Comparison of ENCODE assay signal across 25 cellular contexts in the genomic region with DNA sequence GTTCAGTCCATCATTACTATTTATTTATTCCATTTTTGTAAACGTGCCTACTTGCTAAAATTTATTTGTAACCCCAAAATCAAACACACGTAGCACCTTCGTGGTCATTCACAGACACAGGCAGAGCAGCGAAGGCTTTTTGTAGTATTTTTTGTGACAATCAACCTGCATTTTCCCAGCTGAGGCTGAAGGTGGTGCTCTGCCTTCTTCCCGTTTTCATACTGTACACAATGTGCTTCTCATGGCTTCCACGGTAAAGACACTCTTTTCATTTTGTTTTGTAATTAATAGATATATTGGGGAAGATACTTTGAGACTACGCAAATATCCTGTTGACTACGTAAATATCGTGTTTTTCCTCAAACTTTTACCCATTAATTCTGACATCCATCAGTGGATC. TPM values are rescaled to one million over a fixed set of nuclear protein-coding genes. Genes with fewer than 3 reads are reported as not detected.
DNase-seq lines count a peak whose midpoint lies in the region; ATAC-seq and TF ChIP-seq lines count a peak whose summit lies in the region.
"Had no signal": no experiment of that assay in that cellular context is flagged by ENCODE, and none has a peak within 500 bp of the region (broad histone marks: within the 10 kb centered on the region; RNA-seq: fewer than 3 reads in every experiment).

No MANE protein-coding gene starts in this region.

- H3K9me3 ChIP-seq in Panc1 (ENCODE audit: control insufficient read depth, insufficient read depth, low read depth, low read length) = peaks cover 11% of the 10 kb centered on the region

- peaks cover under 1% of the 10 kb centered on the region; the same call in 1 of the 2 replicates for H3K36me3 ChIP-seq in Panc1 (ENCODE audit: control insufficient read depth, insufficient read depth, low read length)

- H3K4me3 ChIP-seq in Panc1 (ENCODE audit: low read depth in 2 of 2, low read length in 2 of 2) (no peak overlapping the region), choroid plexus epithelial cell (ENCODE audit: low read depth, low read length) (no peak overlapping the region)
- H3K4me3 ChIP-seq: hepatocyte, smooth muscle cell had no signal

- no peak for ATAC-seq in Panc1
- no peak for ATAC-seq in HG02981 (IDR thresholded peaks at IDR 0.05; ENCODE audit: unreplicated experiment)
- no peak for ATAC-seq in GM21737 (IDR thresholded peaks at IDR 0.05; ENCODE audit: unreplicated experiment)
- ATAC-seq: activated CD8-positive, alpha-beta memory T cell treated with anti-CD3 and anti-CD28 coated beads, Interleukin-2, amount 10 ng/mL, durations not matched to agents 7 days and 5 days; activated naive CD4-positive, alpha-beta T cell treated with anti-CD3 and anti-CD28 coated beads, Interleukin-2, amount 50 U/mL, for 72 hours; stimulated activated naive CD8-positive, alpha-beta T cell treated with anti-CD3 and anti-CD28 coated beads, Interleukin-15, Interleukin-2, amounts not matched to agents 100 U/mL and 50 U/mL, for 24 hours had no signal

- H3K27ac ChIP-seq in Panc1 (ENCODE audit: low read length) = no peak overlapping the region
- H3K27ac ChIP-seq: hepatocyte had no signal

- DNase-seq in Panc1 (ENCODE audit: low read depth, low spot score) = no peak
- DNase-seq in choroid plexus epithelial cell (ENCODE audit: low read depth) = no peak
- DNase-seq in ACHN = no peak
- DNase-seq in AG08396 (ENCODE audit: low spot score) = no peak
- DNase-seq: activated CD4-positive, alpha-beta T cell treated with anti-CD3 and anti-CD28 coated beads, Interleukin-2, amount 10 ng/mL, durations not matched to agents 7 days and 5 days; activated CD8-positive, alpha-beta memory T cell treated with anti-CD3 and anti-CD28 coated beads, Interleukin-2, amount 10 ng/mL, durations not matched to agents 7 days and 5 days; aorta; cerebellar nuclear complex; effector CD4-positive, alpha-beta T cell; EL; erythroblast; foreskin fibroblast; GOT3; MV-4-11; NCI-H1930; NCI-H226; NCI-H82; stimulated activated CD4-positive, alpha-beta T cell treated with anti-CD3 and anti-CD28 coated beads, Interleukin-4, amount 100 ng/mL, for 24 hours; stimulated activated naive CD8-positive, alpha-beta T cell treated with anti-CD3 and anti-CD28 coated beads, Interleukin-15, Interleukin-2, amounts not matched to agents 100 U/mL and 50 U/mL, for 24 hours had no signal

- intact Hi-C loops in Panc1 (cut with micrococcal nuclease; ENCODE audit: unreplicated experiment) = no loop called here

- CTCF ChIA-PET in Panc1 (lab: Charles Lee) = no interaction called here

- peak; percentile 28; the same call in 1 of the 2 replicates for TF ChIP-seq CTCF in Panc1 (IDR thresholded peaks at IDR 0.05)
- peak; percentile 56 for TF ChIP-seq CTCF in choroid plexus epithelial cell (conservative IDR thresholded peaks at IDR 0.05; ENCODE audit: low read depth, low read length)

- TF ChIP-seq RAD21 in Ishikawa (IDR thresholded peaks at IDR 0.05; ENCODE audit: low read depth) = 0 out of 2 replicates have a peak, but pooled peaks have one; percentile 12

- BruUV-seq in Panc1 (replicated peaks; lab: Mats Ljungman, UMichigan) = no TSS peak

- H3K27me3 ChIP-seq in Panc1 (ENCODE audit: control insufficient read depth, insufficient read depth, low read length) = no peaks in the 10 kb centered on the region
- H3K27me3 ChIP-seq: hepatocyte had no signal

- no peak for TF ChIP-seq EP300 in Ishikawa (IDR thresholded peaks at IDR 0.05; ENCODE audit: borderline replicate concordance)

- no peaks in the 10 kb centered on the region for H3K4me1 ChIP-seq in Panc1 (ENCODE audit: control insufficient read depth, insufficient read depth, low read length)

- in situ Hi-C loops in Panc1 (cut with HindIII; ENCODE audit: low pct_unique_long_range_greater_than_20kb, low sequenced_read_pairs) (no loop called here), ACHN (cut with HindIII; ENCODE audit: low pct_ligation_motif_present, low pct_unique_long_range_greater_than_20kb, low sequenced_read_pairs) (no loop called here)

- POLR2A ChIA-PET in Panc1 (lab: Charles Lee) = no interaction called here

TF ChIP-seq in Ishikawa, 13 proteins besides CTCF, POLR2A, EP300 and RAD21:
- TF ChIP-seq CEBPB (IDR thresholded peaks at IDR 0.05) (no peak), NFIC (IDR thresholded peaks at IDR 0.05) (no peak), ZBTB7A (IDR thresholded peaks at IDR 0.05; ENCODE audit: low read depth) (no peak), MAX (IDR thresholded peaks at IDR 0.05) (no peak), EGR1 (IDR thresholded peaks at IDR 0.05) (no peak), YY1 (IDR thresholded peaks at IDR 0.05; ENCODE audit: low read depth) (no peak), FOXM1 (IDR thresholded peaks at IDR 0.05; ENCODE audit: borderline replicate concordance, low read depth) (no peak), TEAD4 (IDR thresholded peaks at IDR 0.05) (no peak), TCF12 (IDR thresholded peaks at IDR 0.05; ENCODE audit: low read depth) (no peak)
- TF ChIP-seq, protein P1, sequence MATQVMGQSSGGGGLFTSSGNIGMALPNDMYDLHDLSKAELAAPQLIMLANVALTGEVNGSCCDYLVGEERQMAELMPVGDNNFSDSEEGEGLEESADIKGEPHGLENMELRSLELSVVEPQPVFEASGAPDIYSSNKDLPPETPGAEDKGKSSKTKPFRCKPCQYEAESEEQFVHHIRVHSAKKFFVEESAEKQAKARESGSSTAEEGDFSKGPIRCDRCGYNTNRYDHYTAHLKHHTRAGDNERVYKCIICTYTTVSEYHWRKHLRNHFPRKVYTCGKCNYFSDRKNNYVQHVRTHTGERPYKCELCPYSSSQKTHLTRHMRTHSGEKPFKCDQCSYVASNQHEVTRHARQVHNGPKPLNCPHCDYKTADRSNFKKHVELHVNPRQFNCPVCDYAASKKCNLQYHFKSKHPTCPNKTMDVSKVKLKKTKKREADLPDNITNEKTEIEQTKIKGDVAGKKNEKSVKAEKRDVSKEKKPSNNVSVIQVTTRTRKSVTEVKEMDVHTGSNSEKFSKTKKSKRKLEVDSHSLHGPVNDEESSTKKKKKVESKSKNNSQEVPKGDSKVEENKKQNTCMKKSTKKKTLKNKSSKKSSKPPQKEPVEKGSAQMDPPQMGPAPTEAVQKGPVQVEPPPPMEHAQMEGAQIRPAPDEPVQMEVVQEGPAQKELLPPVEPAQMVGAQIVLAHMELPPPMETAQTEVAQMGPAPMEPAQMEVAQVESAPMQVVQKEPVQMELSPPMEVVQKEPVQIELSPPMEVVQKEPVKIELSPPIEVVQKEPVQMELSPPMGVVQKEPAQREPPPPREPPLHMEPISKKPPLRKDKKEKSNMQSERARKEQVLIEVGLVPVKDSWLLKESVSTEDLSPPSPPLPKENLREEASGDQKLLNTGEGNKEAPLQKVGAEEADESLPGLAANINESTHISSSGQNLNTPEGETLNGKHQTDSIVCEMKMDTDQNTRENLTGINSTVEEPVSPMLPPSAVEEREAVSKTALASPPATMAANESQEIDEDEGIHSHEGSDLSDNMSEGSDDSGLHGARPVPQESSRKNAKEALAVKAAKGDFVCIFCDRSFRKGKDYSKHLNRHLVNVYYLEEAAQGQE (IDR thresholded peaks at IDR 0.05; ENCODE audit: low read depth) = no peak

RNA-seq across cellular contexts. Expression of gene DAP, which starts 19.4 kb away (rescaled TPM):
- 108 TPM for total RNA-seq in Panc1 (2021; ENCODE audit: unreplicated experiment)
- 103 TPM for polyA plus RNA-seq in Panc1 (2012; ENCODE audit: insufficient read length)
